In genomic region chr12:49018282-49019119, GRCh38 we compare ENCODE assay signal across 1 cellular context.
TF ChIP-seq lines count a peak whose summit lies in the region.

PRKAG1 (minus strand) TSS chr12:49018776; CDS start chr12:49018740, 36 bp downstream.

TF ChIP-seq in K562, 482 proteins besides CTCF, POLR2A, EP300 and RAD21 (continued from another document and continues in another):
- TF ChIP-seq, protein P1, sequence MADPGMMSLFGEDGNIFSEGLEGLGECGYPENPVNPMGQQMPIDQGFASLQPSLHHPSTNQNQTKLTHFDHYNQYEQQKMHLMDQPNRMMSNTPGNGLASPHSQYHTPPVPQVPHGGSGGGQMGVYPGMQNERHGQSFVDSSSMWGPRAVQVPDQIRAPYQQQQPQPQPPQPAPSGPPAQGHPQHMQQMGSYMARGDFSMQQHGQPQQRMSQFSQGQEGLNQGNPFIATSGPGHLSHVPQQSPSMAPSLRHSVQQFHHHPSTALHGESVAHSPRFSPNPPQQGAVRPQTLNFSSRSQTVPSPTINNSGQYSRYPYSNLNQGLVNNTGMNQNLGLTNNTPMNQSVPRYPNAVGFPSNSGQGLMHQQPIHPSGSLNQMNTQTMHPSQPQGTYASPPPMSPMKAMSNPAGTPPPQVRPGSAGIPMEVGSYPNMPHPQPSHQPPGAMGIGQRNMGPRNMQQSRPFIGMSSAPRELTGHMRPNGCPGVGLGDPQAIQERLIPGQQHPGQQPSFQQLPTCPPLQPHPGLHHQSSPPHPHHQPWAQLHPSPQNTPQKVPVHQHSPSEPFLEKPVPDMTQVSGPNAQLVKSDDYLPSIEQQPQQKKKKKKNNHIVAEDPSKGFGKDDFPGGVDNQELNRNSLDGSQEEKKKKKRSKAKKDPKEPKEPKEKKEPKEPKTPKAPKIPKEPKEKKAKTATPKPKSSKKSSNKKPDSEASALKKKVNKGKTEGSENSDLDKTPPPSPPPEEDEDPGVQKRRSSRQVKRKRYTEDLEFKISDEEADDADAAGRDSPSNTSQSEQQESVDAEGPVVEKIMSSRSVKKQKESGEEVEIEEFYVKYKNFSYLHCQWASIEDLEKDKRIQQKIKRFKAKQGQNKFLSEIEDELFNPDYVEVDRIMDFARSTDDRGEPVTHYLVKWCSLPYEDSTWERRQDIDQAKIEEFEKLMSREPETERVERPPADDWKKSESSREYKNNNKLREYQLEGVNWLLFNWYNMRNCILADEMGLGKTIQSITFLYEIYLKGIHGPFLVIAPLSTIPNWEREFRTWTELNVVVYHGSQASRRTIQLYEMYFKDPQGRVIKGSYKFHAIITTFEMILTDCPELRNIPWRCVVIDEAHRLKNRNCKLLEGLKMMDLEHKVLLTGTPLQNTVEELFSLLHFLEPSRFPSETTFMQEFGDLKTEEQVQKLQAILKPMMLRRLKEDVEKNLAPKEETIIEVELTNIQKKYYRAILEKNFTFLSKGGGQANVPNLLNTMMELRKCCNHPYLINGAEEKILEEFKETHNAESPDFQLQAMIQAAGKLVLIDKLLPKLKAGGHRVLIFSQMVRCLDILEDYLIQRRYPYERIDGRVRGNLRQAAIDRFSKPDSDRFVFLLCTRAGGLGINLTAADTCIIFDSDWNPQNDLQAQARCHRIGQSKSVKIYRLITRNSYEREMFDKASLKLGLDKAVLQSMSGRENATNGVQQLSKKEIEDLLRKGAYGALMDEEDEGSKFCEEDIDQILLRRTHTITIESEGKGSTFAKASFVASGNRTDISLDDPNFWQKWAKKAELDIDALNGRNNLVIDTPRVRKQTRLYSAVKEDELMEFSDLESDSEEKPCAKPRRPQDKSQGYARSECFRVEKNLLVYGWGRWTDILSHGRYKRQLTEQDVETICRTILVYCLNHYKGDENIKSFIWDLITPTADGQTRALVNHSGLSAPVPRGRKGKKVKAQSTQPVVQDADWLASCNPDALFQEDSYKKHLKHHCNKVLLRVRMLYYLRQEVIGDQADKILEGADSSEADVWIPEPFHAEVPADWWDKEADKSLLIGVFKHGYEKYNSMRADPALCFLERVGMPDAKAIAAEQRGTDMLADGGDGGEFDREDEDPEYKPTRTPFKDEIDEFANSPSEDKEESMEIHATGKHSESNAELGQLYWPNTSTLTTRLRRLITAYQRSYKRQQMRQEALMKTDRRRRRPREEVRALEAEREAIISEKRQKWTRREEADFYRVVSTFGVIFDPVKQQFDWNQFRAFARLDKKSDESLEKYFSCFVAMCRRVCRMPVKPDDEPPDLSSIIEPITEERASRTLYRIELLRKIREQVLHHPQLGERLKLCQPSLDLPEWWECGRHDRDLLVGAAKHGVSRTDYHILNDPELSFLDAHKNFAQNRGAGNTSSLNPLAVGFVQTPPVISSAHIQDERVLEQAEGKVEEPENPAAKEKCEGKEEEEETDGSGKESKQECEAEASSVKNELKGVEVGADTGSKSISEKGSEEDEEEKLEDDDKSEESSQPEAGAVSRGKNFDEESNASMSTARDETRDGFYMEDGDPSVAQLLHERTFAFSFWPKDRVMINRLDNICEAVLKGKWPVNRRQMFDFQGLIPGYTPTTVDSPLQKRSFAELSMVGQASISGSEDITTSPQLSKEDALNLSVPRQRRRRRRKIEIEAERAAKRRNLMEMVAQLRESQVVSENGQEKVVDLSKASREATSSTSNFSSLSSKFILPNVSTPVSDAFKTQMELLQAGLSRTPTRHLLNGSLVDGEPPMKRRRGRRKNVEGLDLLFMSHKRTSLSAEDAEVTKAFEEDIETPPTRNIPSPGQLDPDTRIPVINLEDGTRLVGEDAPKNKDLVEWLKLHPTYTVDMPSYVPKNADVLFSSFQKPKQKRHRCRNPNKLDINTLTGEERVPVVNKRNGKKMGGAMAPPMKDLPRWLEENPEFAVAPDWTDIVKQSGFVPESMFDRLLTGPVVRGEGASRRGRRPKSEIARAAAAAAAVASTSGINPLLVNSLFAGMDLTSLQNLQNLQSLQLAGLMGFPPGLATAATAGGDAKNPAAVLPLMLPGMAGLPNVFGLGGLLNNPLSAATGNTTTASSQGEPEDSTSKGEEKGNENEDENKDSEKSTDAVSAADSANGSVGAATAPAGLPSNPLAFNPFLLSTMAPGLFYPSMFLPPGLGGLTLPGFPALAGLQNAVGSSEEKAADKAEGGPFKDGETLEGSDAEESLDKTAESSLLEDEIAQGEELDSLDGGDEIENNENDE (IDR thresholded peaks at IDR 0.05; ENCODE audit: low read depth, low read length): no peak
- TF ChIP-seq, protein P2, sequence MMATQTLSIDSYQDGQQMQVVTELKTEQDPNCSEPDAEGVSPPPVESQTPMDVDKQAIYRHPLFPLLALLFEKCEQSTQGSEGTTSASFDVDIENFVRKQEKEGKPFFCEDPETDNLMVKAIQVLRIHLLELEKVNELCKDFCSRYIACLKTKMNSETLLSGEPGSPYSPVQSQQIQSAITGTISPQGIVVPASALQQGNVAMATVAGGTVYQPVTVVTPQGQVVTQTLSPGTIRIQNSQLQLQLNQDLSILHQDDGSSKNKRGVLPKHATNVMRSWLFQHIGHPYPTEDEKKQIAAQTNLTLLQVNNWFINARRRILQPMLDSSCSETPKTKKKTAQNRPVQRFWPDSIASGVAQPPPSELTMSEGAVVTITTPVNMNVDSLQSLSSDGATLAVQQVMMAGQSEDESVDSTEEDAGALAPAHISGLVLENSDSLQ (IDR thresholded peaks at IDR 0.05): peak; percentile 62
- no peak for TF ChIP-seq HEY1 (CRISPR knock-in tag; IDR thresholded peaks at IDR 0.05; ENCODE audit: borderline replicate concordance)
- TF ChIP-seq, protein P3, sequence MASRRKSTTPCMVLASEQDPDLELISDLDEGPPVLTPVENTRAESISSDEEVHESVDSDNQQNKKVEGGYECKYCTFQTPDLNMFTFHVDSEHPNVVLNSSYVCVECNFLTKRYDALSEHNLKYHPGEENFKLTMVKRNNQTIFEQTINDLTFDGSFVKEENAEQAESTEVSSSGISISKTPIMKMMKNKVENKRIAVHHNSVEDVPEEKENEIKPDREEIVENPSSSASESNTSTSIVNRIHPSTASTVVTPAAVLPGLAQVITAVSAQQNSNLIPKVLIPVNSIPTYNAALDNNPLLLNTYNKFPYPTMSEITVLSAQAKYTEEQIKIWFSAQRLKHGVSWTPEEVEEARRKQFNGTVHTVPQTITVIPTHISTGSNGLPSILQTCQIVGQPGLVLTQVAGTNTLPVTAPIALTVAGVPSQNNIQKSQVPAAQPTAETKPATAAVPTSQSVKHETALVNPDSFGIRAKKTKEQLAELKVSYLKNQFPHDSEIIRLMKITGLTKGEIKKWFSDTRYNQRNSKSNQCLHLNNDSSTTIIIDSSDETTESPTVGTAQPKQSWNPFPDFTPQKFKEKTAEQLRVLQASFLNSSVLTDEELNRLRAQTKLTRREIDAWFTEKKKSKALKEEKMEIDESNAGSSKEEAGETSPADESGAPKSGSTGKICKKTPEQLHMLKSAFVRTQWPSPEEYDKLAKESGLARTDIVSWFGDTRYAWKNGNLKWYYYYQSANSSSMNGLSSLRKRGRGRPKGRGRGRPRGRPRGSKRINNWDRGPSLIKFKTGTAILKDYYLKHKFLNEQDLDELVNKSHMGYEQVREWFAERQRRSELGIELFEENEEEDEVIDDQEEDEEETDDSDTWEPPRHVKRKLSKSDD (conservative IDR thresholded peaks at IDR 0.05; ENCODE audit: low read length): peak; percentile 68; the same call in 1 of the 2 replicates
- TF ChIP-seq FOXJ3 (CRISPR knock-in tag; IDR thresholded peaks at IDR 0.05): no peak
- peak; percentile 45; the same call in 1 of the 2 replicates for TF ChIP-seq SOX6 (IDR thresholded peaks at IDR 0.05)
- peak; percentile 51; the same call in 1 of the 2 replicates for TF ChIP-seq LCOR (CRISPR knock-in tag; IDR thresholded peaks at IDR 0.05)
- TF ChIP-seq, protein P4, sequence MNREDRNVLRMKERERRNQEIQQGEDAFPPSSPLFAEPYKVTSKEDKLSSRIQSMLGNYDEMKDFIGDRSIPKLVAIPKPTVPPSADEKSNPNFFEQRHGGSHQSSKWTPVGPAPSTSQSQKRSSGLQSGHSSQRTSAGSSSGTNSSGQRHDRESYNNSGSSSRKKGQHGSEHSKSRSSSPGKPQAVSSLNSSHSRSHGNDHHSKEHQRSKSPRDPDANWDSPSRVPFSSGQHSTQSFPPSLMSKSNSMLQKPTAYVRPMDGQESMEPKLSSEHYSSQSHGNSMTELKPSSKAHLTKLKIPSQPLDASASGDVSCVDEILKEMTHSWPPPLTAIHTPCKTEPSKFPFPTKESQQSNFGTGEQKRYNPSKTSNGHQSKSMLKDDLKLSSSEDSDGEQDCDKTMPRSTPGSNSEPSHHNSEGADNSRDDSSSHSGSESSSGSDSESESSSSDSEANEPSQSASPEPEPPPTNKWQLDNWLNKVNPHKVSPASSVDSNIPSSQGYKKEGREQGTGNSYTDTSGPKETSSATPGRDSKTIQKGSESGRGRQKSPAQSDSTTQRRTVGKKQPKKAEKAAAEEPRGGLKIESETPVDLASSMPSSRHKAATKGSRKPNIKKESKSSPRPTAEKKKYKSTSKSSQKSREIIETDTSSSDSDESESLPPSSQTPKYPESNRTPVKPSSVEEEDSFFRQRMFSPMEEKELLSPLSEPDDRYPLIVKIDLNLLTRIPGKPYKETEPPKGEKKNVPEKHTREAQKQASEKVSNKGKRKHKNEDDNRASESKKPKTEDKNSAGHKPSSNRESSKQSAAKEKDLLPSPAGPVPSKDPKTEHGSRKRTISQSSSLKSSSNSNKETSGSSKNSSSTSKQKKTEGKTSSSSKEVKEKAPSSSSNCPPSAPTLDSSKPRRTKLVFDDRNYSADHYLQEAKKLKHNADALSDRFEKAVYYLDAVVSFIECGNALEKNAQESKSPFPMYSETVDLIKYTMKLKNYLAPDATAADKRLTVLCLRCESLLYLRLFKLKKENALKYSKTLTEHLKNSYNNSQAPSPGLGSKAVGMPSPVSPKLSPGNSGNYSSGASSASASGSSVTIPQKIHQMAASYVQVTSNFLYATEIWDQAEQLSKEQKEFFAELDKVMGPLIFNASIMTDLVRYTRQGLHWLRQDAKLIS (CRISPR knock-in tag; IDR thresholded peaks at IDR 0.05): no peak
- no peak for TF ChIP-seq ZNF134 (CRISPR knock-in tag; conservative IDR thresholded peaks at IDR 0.05)
- peak; percentile 54 for TF ChIP-seq NEUROD1 (IDR thresholded peaks at IDR 0.05; ENCODE audit: borderline replicate concordance, low read depth, low read length, partially characterized antibody)
- TF ChIP-seq ETS1 (conservative IDR thresholded peaks at IDR 0.05; ENCODE audit: control insufficient read depth, low read depth, low read length): peak; percentile 89
- no peak for TF ChIP-seq ZNF143 (CRISPR knock-in tag; IDR thresholded peaks at IDR 0.05)
- TF ChIP-seq THAP7 (CRISPR knock-in tag; IDR thresholded peaks at IDR 0.05): no peak
- no peak for TF ChIP-seq DNMT1 (IDR thresholded peaks at IDR 0.05)
- no peak for TF ChIP-seq ZNF347 (CRISPR knock-in tag; IDR thresholded peaks at IDR 0.05; ENCODE audit: low read depth)
- no peak for TF ChIP-seq RERE (CRISPR knock-in tag; IDR thresholded peaks at IDR 0.05; ENCODE audit: borderline replicate concordance)
- TF ChIP-seq POLR2AphosphoS2 (IDR thresholded peaks at IDR 0.05; ENCODE audit: low read length): peak; percentile 98
- peak; percentile 39 for TF ChIP-seq CHD1 (IDR thresholded peaks at IDR 0.05; ENCODE audit: low read length)
- no peak for TF ChIP-seq SLC30A9 (CRISPR knock-in tag; IDR thresholded peaks at IDR 0.05)
- no peak for TF ChIP-seq ZNF584 (CRISPR knock-in tag; IDR thresholded peaks at IDR 0.05; ENCODE audit: low read depth)
- TF ChIP-seq KLF6 (CRISPR knock-in tag; IDR thresholded peaks at IDR 0.05; ENCODE audit: borderline replicate concordance): peak; percentile 77; the same call in 1 of the 2 replicates
- TF ChIP-seq ELF1 (tag; IDR thresholded peaks at IDR 0.05): peak; percentile 89
- TF ChIP-seq ARID1B (IDR thresholded peaks at IDR 0.05): peak; percentile 19; the same call in 1 of the 2 replicates
